14 cellular contexts compared by ENCODE assay signal in the genomic region with DNA sequence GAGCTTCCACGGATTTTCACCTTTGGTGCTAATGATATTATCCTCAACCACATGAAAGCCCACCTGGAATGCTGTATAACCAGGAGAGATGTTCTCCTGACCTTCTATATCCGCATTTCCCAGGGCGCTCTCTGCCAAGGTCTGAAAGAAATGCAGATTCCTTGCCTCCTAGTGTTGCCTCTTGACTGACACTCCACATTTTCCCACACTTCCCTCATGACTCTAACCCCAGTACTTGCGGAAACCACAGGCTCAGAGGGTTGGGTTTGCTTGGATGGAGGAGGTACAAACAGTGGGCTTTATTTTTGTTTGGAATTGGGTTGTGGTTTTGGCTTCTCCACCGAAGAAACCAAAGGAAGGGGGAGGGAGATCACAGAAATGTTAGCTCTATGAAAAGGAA.
DNase-seq lines count a peak whose midpoint lies in the region; ATAC-seq, FAIRE-seq and TF ChIP-seq lines count a peak whose summit lies in the region.
"Had no signal": no experiment of that assay in that cellular context is flagged by ENCODE, and none has a peak within 500 bp of the region (broad histone marks: within the 10 kb centered on the region; RNA-seq: fewer than 3 reads in every experiment).

No MANE protein-coding gene starts in this region.

- no peaks in the 10 kb centered on the region for H4K20me1 ChIP-seq in neural progenitor cell (ENCODE audit: low read depth)
- H4K20me1 ChIP-seq: BLaER1 had no signal

- H3K36me3 Mint-ChIP-seq in neural progenitor cell = no peaks in the 10 kb centered on the region

- no peak overlapping the region for H3K27ac ChIP-seq in neural progenitor cell
- H3K27ac ChIP-seq: BLaER1 had no signal

- H3K4me2 ChIP-seq in neural progenitor cell = no peak overlapping the region
- H3K4me2 ChIP-seq: BLaER1 had no signal

- H3K4me3 Mint-ChIP-seq in neural progenitor cell = no peak overlapping the region
- no peak overlapping the region for H3K4me3 Mint-ChIP-seq in stimulated activated naive CD8-positive, alpha-beta T cell treated with anti-CD3 and anti-CD28 coated beads, Interleukin-15, amount 100 ng/mL, for 72 hours
- H3K4me3 Mint-ChIP-seq: activated T-cell treated with anti-CD3 and anti-CD28 coated beads, Interleukin-2, amount 50 U/mL, for 24 hours; nephron had no signal

- peak; percentile 73 for DNase-seq in Daoy (ENCODE audit: low read depth)
- peak; percentile 87 for DNase-seq in RCC 7860 (ENCODE audit: low spot score)
- DNase-seq in epithelial cell of esophagus (ENCODE audit: low read depth) = peak; percentile 86
- DNase-seq in neural progenitor cell (ENCODE audit: low spot score) = no peak
- no peak for DNase-seq in CD1c-positive myeloid dendritic cell (ENCODE audit: extremely low spot score)
- DNase-seq in lower leg skin (ENCODE audit: low spot score in 2 of 2) = no peak
- no peak for DNase-seq in stimulated activated naive CD8-positive, alpha-beta T cell treated with anti-CD3 and anti-CD28 coated beads, Interleukin-15, amount 100 ng/mL, for 72 hours
- DNase-seq in NCI-H82 treated with DMSO at 0.1 percent for 48 hours (lab: John Stamatoyannopoulos, UW; ENCODE audit: unreplicated experiment) = no peak
- DNase-seq: activated T-cell treated with anti-CD3 and anti-CD28 coated beads, Interleukin-2, amount 50 U/mL, for 24 hours; anterior cingulate cortex; NCI-H1092 had no signal

- peaks cover 47% of the 10 kb centered on the region for H3K4me1 Mint-ChIP-seq in neural progenitor cell
- no peaks in the 10 kb centered on the region for H3K4me1 Mint-ChIP-seq in stimulated activated naive CD8-positive, alpha-beta T cell treated with anti-CD3 and anti-CD28 coated beads, Interleukin-15, amount 100 ng/mL, for 72 hours

- H3K9me3 ChIP-seq in neural progenitor cell (ENCODE audit: low read depth) = no peaks in the 10 kb centered on the region
- H3K9me3 ChIP-seq: BLaER1 had no signal

- TF ChIP-seq CTCF in epithelial cell of esophagus (IDR thresholded peaks at IDR 0.05; ENCODE audit: insufficient read depth, low read depth, low read length, missing control alignments) = no peak
- no peak for TF ChIP-seq CTCF in neural progenitor cell (IDR thresholded peaks at IDR 0.05)
- TF ChIP-seq CTCF in lower leg skin (IDR thresholded peaks at IDR 0.05) = no peak

- no peak for TF ChIP-seq POLR2A in lower leg skin (IDR thresholded peaks at IDR 0.05)

- H3K36me3 ChIP-seq in neural progenitor cell = no peaks in the 10 kb centered on the region
- H3K36me3 ChIP-seq: BLaER1 had no signal

- peaks cover 24% of the 10 kb centered on the region for H3F3A ChIP-seq in neural progenitor cell (ENCODE audit: low read depth)

- H3K27me3 ChIP-seq in neural progenitor cell = no peaks in the 10 kb centered on the region
- H3K27me3 ChIP-seq: BLaER1 had no signal

- 59 to 71% methylated on average over 5 of the region's 5 CpGs for WGBS in lower leg skin, 2 donors

- H3K4me3 ChIP-seq in epithelial cell of esophagus (ENCODE audit: low read length) (no peak overlapping the region), neural progenitor cell (no peak overlapping the region), lower leg skin (ENCODE audit: low read depth, poor library complexity, severe bottlenecking) (no peak overlapping the region)
- H3K4me3 ChIP-seq: BLaER1 had no signal

- H3K4me1 ChIP-seq in neural progenitor cell = peaks cover 33% of the 10 kb centered on the region
- H3K4me1 ChIP-seq: BLaER1 had no signal

- intact Hi-C loops in lower leg skin (cut with DNase I; ENCODE audit: low total_unique reads) = no loop called here

- peaks cover 2% of the 10 kb centered on the region for H3K27me3 Mint-ChIP-seq in neural progenitor cell (ENCODE audit: insufficient read depth, low read depth)
- peaks cover 43% of the 10 kb centered on the region for H3K27me3 Mint-ChIP-seq in stimulated activated naive CD8-positive, alpha-beta T cell treated with anti-CD3 and anti-CD28 coated beads, Interleukin-15, amount 100 ng/mL, for 72 hours

- FAIRE-seq in RCC 7860 (lab: Jason Lieb, UNC) = peak; percentile 95

- H3K9ac ChIP-seq in neural progenitor cell = no peak overlapping the region
- H3K9ac ChIP-seq: BLaER1 had no signal

- no peaks in the 10 kb centered on the region for H3K79me2 ChIP-seq in neural progenitor cell (ENCODE audit: low read depth)

- peak overlapping the region; percentile 54 for H2AFZ ChIP-seq in neural progenitor cell (replicated peaks)

- H3K9me3 Mint-ChIP-seq in neural progenitor cell = peaks cover 4% of the 10 kb centered on the region
- no peaks in the 10 kb centered on the region for H3K9me3 Mint-ChIP-seq in stimulated activated naive CD8-positive, alpha-beta T cell treated with anti-CD3 and anti-CD28 coated beads, Interleukin-15, amount 100 ng/mL, for 72 hours
- H3K9me3 Mint-ChIP-seq: activated T-cell treated with anti-CD3 and anti-CD28 coated beads, Interleukin-2, amount 50 U/mL, for 24 hours; nephron had no signal

- H3K27ac Mint-ChIP-seq in neural progenitor cell = no peak overlapping the region
- no peak overlapping the region for H3K27ac Mint-ChIP-seq in stimulated activated naive CD8-positive, alpha-beta T cell treated with anti-CD3 and anti-CD28 coated beads, Interleukin-15, amount 100 ng/mL, for 72 hours
- H3K27ac Mint-ChIP-seq: activated T-cell treated with anti-CD3 and anti-CD28 coated beads, Interleukin-2, amount 50 U/mL, for 24 hours; nephron had no signal

- no peak for ATAC-seq in stimulated activated naive CD8-positive, alpha-beta T cell treated with anti-CD3 and anti-CD28 coated beads, Interleukin-15, amount 100 ng/mL, for 72 hours
- ATAC-seq: activated CD4-positive, CD25-positive, alpha-beta regulatory T cell treated with anti-CD3 and anti-CD28 coated beads, Interleukin-2, amount 50 U/mL, for 24 hours had no signal

Comparison
In these comparisons a context has a peak if more than half of its experiments do, and no peak if none do; other contexts are left out.
1. DNase-seq: peak in Daoy (single experiment), RCC 7860 (single experiment) and epithelial cell of esophagus (single experiment); none in neural progenitor cell (single experiment), CD1c-positive myeloid dendritic cell (single experiment), lower leg skin (0 of 2), stimulated activated naive CD8-positive, alpha-beta T cell treated with anti-CD3 and anti-CD28 coated beads, Interleukin-15, amount 100 ng/mL, for 72 hours (0 of 2) and NCI-H82 treated with DMSO at 0.1 percent for 48 hours (single experiment).